In genomic region chr3:140430494-140430893, GRCh38 we compare ENCODE assay signal across 8 cellular contexts.
"Had no signal": no experiment of that assay in that cellular context is flagged by ENCODE, and none has a peak within 500 bp of the region (broad histone marks: within the 10 kb centered on the region; RNA-seq: fewer than 3 reads in every experiment).

No MANE protein-coding gene starts in this region.

- ATAC-seq: GM12878 had no signal

- H3K4me3 ChIP-seq: GM12878 had no signal

- DNase-seq: GDM1, GF-D8 had no signal

- FAIRE-seq: G401.6, GM12878, GM12891, GM12892, GM18507, GM19239 had no signal
